ENCODE assay signal across 9 cellular contexts in genomic region chr9:111039203-111039907, GRCh38. TPM values are rescaled to one million over a fixed set of nuclear protein-coding genes. Genes with fewer than 3 reads are reported as not detected.
DNase-seq lines count a peak whose midpoint lies in the region; ATAC-seq and TF ChIP-seq lines count a peak whose summit lies in the region.
"Had no signal": no experiment of that assay in that cellular context is flagged by ENCODE, and none has a peak within 500 bp of the region (broad histone marks: within the 10 kb centered on the region; RNA-seq: fewer than 3 reads in every experiment).

No MANE protein-coding gene starts in this region.

- intact Hi-C loops in esophagus squamous epithelium (cut with DNase I) (no loop called here), ovary (cut with DNase I) (loop anchor here in 2 of 4 donors (5.0 to 10.0 kb wide), 3 partner anchors 62 to 395 kb away; no protein-coding TSS in a partner anchor)
- intact Hi-C loops in activated CD4-positive, alpha-beta memory T cell treated with anti-CD3 and anti-CD28 coated beads for 36 hours (cut with micrococcal nuclease): loop anchor here (5.0 kb wide), 1 partner anchor 258 kb away; no protein-coding TSS in a partner anchor

- H3K9me3 ChIP-seq in MG63 (no peaks in the 10 kb centered on the region), esophagus squamous epithelium (no peaks in the 10 kb centered on the region), ovary (no peaks in the 10 kb centered on the region)

- H3K4me1 ChIP-seq in esophagus squamous epithelium: peaks cover 0 to 70% (median 11%) of the 10 kb centered on the region in 3 donors
- peaks cover 8% of the 10 kb centered on the region for H3K4me1 ChIP-seq in ovary (ENCODE audit: insufficient read depth)

- no peak for TF ChIP-seq EP300 in ovary (IDR thresholded peaks at IDR 0.05)

- CTCF ChIA-PET in activated CD4-positive, alpha-beta memory T cell treated with anti-CD3 and anti-CD28 coated beads for 36 hours (lab: Charles Lee): no interaction called here

- H3K27me3 ChIP-seq in MG63 (no peaks in the 10 kb centered on the region), esophagus squamous epithelium (peaks cover 0 to 29% (median 0%) of the 10 kb centered on the region in 4 donors), ovary (no peaks in the 10 kb centered on the region)

- H3K27ac Mint-ChIP-seq in activated CD4-positive, alpha-beta memory T cell treated with anti-CD3 and anti-CD28 coated beads for 36 hours: no peak overlapping the region

- POLR2A ChIA-PET in activated CD4-positive, alpha-beta memory T cell treated with anti-CD3 and anti-CD28 coated beads for 36 hours (lab: Charles Lee): no interaction called here

- ATAC-seq in GM21737 (IDR thresholded peaks at IDR 0.05; ENCODE audit: unreplicated experiment) (no peak), GM18858 (IDR thresholded peaks at IDR 0.05; ENCODE audit: unreplicated experiment) (no peak)

- TF ChIP-seq CTCF in esophagus squamous epithelium (IDR thresholded peaks at IDR 0.05) (no peak), ovary (IDR thresholded peaks at IDR 0.05) (no peak)

- H3K27ac ChIP-seq in esophagus squamous epithelium (peak overlapping the region; percentile 87 to 95 (median 90)), ovary (peak overlapping the region in 1 of 2 donors; percentile 89)
- H3K27ac ChIP-seq: VCaP had no signal

- H3K9me3 Mint-ChIP-seq in activated CD4-positive, alpha-beta memory T cell treated with anti-CD3 and anti-CD28 coated beads for 36 hours: no peaks in the 10 kb centered on the region

- H3K4me3 ChIP-seq in MG63: peak overlapping the region; percentile 69
- H3K4me3 ChIP-seq in esophagus squamous epithelium: peak overlapping the region; percentile 68 to 89 (median 80)
- H3K4me3 ChIP-seq in ovary: peak overlapping the region; percentile 57

- H3K36me3 ChIP-seq in MG63 (peaks cover 30% of the 10 kb centered on the region), esophagus squamous epithelium (no peaks in the 10 kb centered on the region), ovary (no peaks in the 10 kb centered on the region)

- peaks cover 32% of the 10 kb centered on the region for H3K27me3 Mint-ChIP-seq in activated CD4-positive, alpha-beta memory T cell treated with anti-CD3 and anti-CD28 coated beads for 36 hours

- no peak for TF ChIP-seq POLR2A in esophagus squamous epithelium (IDR thresholded peaks at IDR 0.05)
- TF ChIP-seq POLR2A in ovary (IDR thresholded peaks at IDR 0.05): no peak

- WGBS in esophagus squamous epithelium, 2 donors: 30 to 54% methylated on average over 17 to 20 of the region's 24 CpGs
- 52 to 66% (median 66%) methylated on average over 24 of the region's 24 CpGs for WGBS in ovary, 3 donors

- H3K4me1 Mint-ChIP-seq in activated CD4-positive, alpha-beta memory T cell treated with anti-CD3 and anti-CD28 coated beads for 36 hours (ENCODE audit: low read depth): peaks cover 10% of the 10 kb centered on the region

- no peaks in the 10 kb centered on the region for H3K36me3 Mint-ChIP-seq in activated CD4-positive, alpha-beta memory T cell treated with anti-CD3 and anti-CD28 coated beads for 36 hours

- H3K4me3 Mint-ChIP-seq in activated CD4-positive, alpha-beta memory T cell treated with anti-CD3 and anti-CD28 coated beads for 36 hours: no peak overlapping the region

- DNase-seq in ELF-1 (ENCODE audit: low read depth, low spot score) (peak; percentile 31), MG63 (no peak), esophagus squamous epithelium (lab: John Stamatoyannopoulos, UW) (no peak), ovary (peak in 4 of 5 donors; percentile 15 to 32 (median 18)), dermis blood vessel endothelial cell (no peak)
- no peak for DNase-seq in activated CD4-positive, alpha-beta memory T cell treated with anti-CD3 and anti-CD28 coated beads for 36 hours

RNA-seq across cellular contexts. Expression of gene LPAR1, which starts 1.1 kb away (rescaled TPM):
- 168 and 199 TPM in 2 replicates for total RNA-seq in MG63 (2014; rRNA removed; shearing (Covaris generic); ENCODE audit: low replicate concordance)
- total RNA-seq in esophagus squamous epithelium (10 to 100 TPM in 2 of 4 donors, 1 to 10 TPM in 2; 6.3 to 59.5 (median 14.1) TPM), ovary (10 to 100 TPM; 14.7 to 29.2 (median 18.4) TPM), dermis blood vessel endothelial cell (0.05 and 0.17 TPM in 2 replicates)
- 10 to 100 TPM; 11.1 to 22.3 TPM for polyA plus RNA-seq in ovary
- not detected for total RNA-seq in activated CD4-positive, alpha-beta memory T cell treated with anti-CD3 and anti-CD28 coated beads for 36 hours

Comparison
In these comparisons a context has a peak if more than half of its experiments do, and no peak if none do; other contexts are left out.
1. DNase-seq: peak in ELF-1 (single experiment) and ovary (4 of 5); none in MG63 (single experiment), esophagus squamous epithelium (single experiment), activated CD4-positive, alpha-beta memory T cell treated with anti-CD3 and anti-CD28 coated beads for 36 hours (single experiment) and dermis blood vessel endothelial cell (single experiment).
2. Peak in every context shown above with its lines, with median percentiles within 50 percentile points of each other: H3K4me3 ChIP-seq.